In genomic region chr22:47095395-47096122, GRCh38 we compare ENCODE assay signal across 19 cellular contexts.
A peak's percentile ranks its signal among the peaks of the same experiment; 100 is the strongest.
DNase-seq lines count a peak whose midpoint lies in the region; ATAC-seq, FAIRE-seq and TF ChIP-seq lines count a peak whose summit lies in the region.
"Had no signal": no experiment of that assay in that cellular context is flagged by ENCODE, and none has a peak within 500 bp of the region (broad histone marks: within the 10 kb centered on the region; RNA-seq: fewer than 3 reads in every experiment).

No MANE protein-coding gene starts in this region.

- no peak overlapping the region for H2AFZ ChIP-seq in IMR-90 (replicated peaks; ENCODE audit: low read length, poor library complexity)
- H2AFZ ChIP-seq in astrocyte (ENCODE audit: low read depth, low read length), result no peak overlapping the region

- POLR2A ChIA-PET in activated CD4-positive, alpha-beta memory T cell treated with anti-CD3 and anti-CD28 coated beads for 36 hours (lab: Charles Lee), result no interaction called here
- POLR2A ChIA-PET in activated CD4-positive, alpha-beta memory T cell treated with anti-CD3 and anti-CD28 coated beads, Interleukin-2, amount 10 ng/mL, durations not matched to agents 7 days and 5 days (lab: Charles Lee), result no interaction called here
- POLR2A ChIA-PET in IMR-90 (lab: Charles Lee; ENCODE audit: unreplicated experiment), result no interaction called here
- POLR2A ChIA-PET in HEK293T (lab: Yijun Ruan, JAX), result no interaction called here

- no peak overlapping the region for H2BK20ac ChIP-seq in IMR-90 (ENCODE audit: low read depth, low read length)

- H3K4me3 ChIP-seq in IMR-90 (ENCODE audit: insufficient read depth, low read depth, low read length) (no peak overlapping the region), astrocyte (ENCODE audit: insufficient read depth, low read depth, low read length) (no peak overlapping the region), mesodermal cell (ENCODE audit: extremely low read depth, insufficient read depth, low read length, poor library complexity, severe bottlenecking) (no peak overlapping the region), transverse colon (no peak overlapping the region)

- H3K9me3 ChIP-seq in IMR-90 (ENCODE audit: control insufficient read depth, insufficient read depth, low read length), result peaks cover 2% of the 10 kb centered on the region; the same call in 1 of the 2 replicates
- H3K9me3 ChIP-seq in astrocyte (ENCODE audit: insufficient read depth, low read depth, low read length), result peaks cover 4% of the 10 kb centered on the region
- H3K9me3 ChIP-seq in mesodermal cell (ENCODE audit: control insufficient read depth, low read length), result peaks cover 11% of the 10 kb centered on the region
- no peaks in the 10 kb centered on the region for H3K9me3 ChIP-seq in transverse colon

- H3K9ac ChIP-seq in IMR-90 (ENCODE audit: low read depth, low read length) (no peak overlapping the region), astrocyte (ENCODE audit: low read length) (no peak overlapping the region)

- H3K14ac ChIP-seq in IMR-90 (replicated peaks; ENCODE audit: low read depth, low read length), result no peak overlapping the region

- H3K4ac ChIP-seq in IMR-90 (ENCODE audit: low read depth, low read length), result no peak overlapping the region

- H2BK120ac ChIP-seq in IMR-90 (ENCODE audit: low read depth, low read length), result no peak overlapping the region

- TF ChIP-seq POLR2A in IMR-90 (IDR thresholded peaks at IDR 0.05; ENCODE audit: low read depth, low read length) (no peak), transverse colon (IDR thresholded peaks at IDR 0.05) (no peak)

- no peaks in the 10 kb centered on the region for H3K27me3 Mint-ChIP-seq in activated CD4-positive, alpha-beta memory T cell treated with anti-CD3 and anti-CD28 coated beads for 36 hours
- H3K27me3 Mint-ChIP-seq in activated CD4-positive, alpha-beta memory T cell treated with anti-CD3 and anti-CD28 coated beads, Interleukin-2, amount 10 ng/mL, durations not matched to agents 7 days and 5 days, result no peaks in the 10 kb centered on the region
- no peaks in the 10 kb centered on the region for H3K27me3 Mint-ChIP-seq in astrocyte (ENCODE audit: low read depth, unreplicated experiment)

- TF ChIP-seq EP300 in transverse colon (IDR thresholded peaks at IDR 0.05; ENCODE audit: low read depth), result no peak

- peak; percentile 12 for DNase-seq in activated CD4-positive, alpha-beta memory T cell treated with anti-CD3 and anti-CD28 coated beads for 36 hours
- no peak for DNase-seq in activated CD4-positive, alpha-beta memory T cell treated with anti-CD3 and anti-CD28 coated beads, Interleukin-2, amount 10 ng/mL, durations not matched to agents 7 days and 5 days
- DNase-seq in IMR-90 (peak; percentile 32), astrocyte (ENCODE audit: low read depth) (peak; percentile 53), transverse colon (no peak), HEK293T (ENCODE audit: extremely low spot score) (no peak)
- DNase-seq: 8988T, C1 segment of cervical spinal cord, DMS 273 treated with DMSO at 0.1 percent for 48 hours, H9, NCI-H1105 treated with DMSO at 0.1 percent for 48 hours, NCI-H1694 treated with DMSO at 0.1 percent for 48 hours, NCI-H446, NCI-H69, SHP77 had no signal

- no peak overlapping the region for H4K8ac ChIP-seq in IMR-90 (ENCODE audit: low read depth in 2 of 2, low read length in 2 of 2)

- TF ChIP-seq RAD21 in IMR-90 (IDR thresholded peaks at IDR 0.05; ENCODE audit: low read length), result no peak

- TF ChIP-seq CTCF in IMR-90 (conservative IDR thresholded peaks at IDR 0.05; ENCODE audit: low read depth, low read length), result no peak
- no peak for TF ChIP-seq CTCF in astrocyte (IDR thresholded peaks at IDR 0.05; ENCODE audit: insufficient read depth, low read depth, low read length)
- no peak for TF ChIP-seq CTCF in transverse colon (IDR thresholded peaks at IDR 0.05)

- H3K79me1 ChIP-seq in IMR-90 (ENCODE audit: low read depth in 1 of 2, low read length in 2 of 2), result peaks cover 9 to 27% of the 10 kb centered on the region in 2 experiments; a peak in 2 of 4 replicates

- H4K91ac ChIP-seq in IMR-90 (ENCODE audit: insufficient read depth, low read depth, low read length), result no peak overlapping the region

- BruUV-seq in IMR-90 (replicated peaks; lab: Mats Ljungman, UMichigan), result no TSS peak

- H3K18ac ChIP-seq in IMR-90 (ENCODE audit: low read depth, low read length), result no peak overlapping the region

- H3K36me3 Mint-ChIP-seq in activated CD4-positive, alpha-beta memory T cell treated with anti-CD3 and anti-CD28 coated beads for 36 hours, result peaks cover 21% of the 10 kb centered on the region
- peaks cover 28% of the 10 kb centered on the region for H3K36me3 Mint-ChIP-seq in activated CD4-positive, alpha-beta memory T cell treated with anti-CD3 and anti-CD28 coated beads, Interleukin-2, amount 10 ng/mL, durations not matched to agents 7 days and 5 days (ENCODE audit: low read depth)
- peaks cover 11% of the 10 kb centered on the region for H3K36me3 Mint-ChIP-seq in astrocyte (ENCODE audit: low read depth, unreplicated experiment)

- no peaks in the 10 kb centered on the region for H3K36me3 ChIP-seq in IMR-90 (ENCODE audit: control insufficient read depth, insufficient read depth, low read length)
- no peaks in the 10 kb centered on the region for H3K36me3 ChIP-seq in astrocyte (ENCODE audit: insufficient read depth, low read length)
- peaks cover 3% of the 10 kb centered on the region for H3K36me3 ChIP-seq in mesodermal cell (ENCODE audit: control insufficient read depth, insufficient read depth, low read length)
- H3K36me3 ChIP-seq in transverse colon, result no peaks in the 10 kb centered on the region

- no peak overlapping the region for H2AK9ac ChIP-seq in IMR-90 (replicated peaks; ENCODE audit: low read depth, low read length, poor library complexity)

- H2AK5ac ChIP-seq in IMR-90 (ENCODE audit: low read depth, low read length), result no peak overlapping the region

- intact Hi-C loops in activated CD4-positive, alpha-beta memory T cell treated with anti-CD3 and anti-CD28 coated beads for 36 hours (cut with micrococcal nuclease), result loop anchor here (10.0 kb wide), 1 partner anchor 91 kb away; no protein-coding TSS in a partner anchor
- intact Hi-C loops in IMR-90 (cut with micrococcal nuclease) (no loop called here), transverse colon (cut with DNase I; ENCODE audit: low total_unique reads) (no loop called here)

- H3K4me3 Mint-ChIP-seq in activated CD4-positive, alpha-beta memory T cell treated with anti-CD3 and anti-CD28 coated beads for 36 hours, result no peak overlapping the region
- no peak overlapping the region for H3K4me3 Mint-ChIP-seq in activated CD4-positive, alpha-beta memory T cell treated with anti-CD3 and anti-CD28 coated beads, Interleukin-2, amount 10 ng/mL, durations not matched to agents 7 days and 5 days
- no peak overlapping the region for H3K4me3 Mint-ChIP-seq in astrocyte (ENCODE audit: unreplicated experiment)
- H3K4me3 Mint-ChIP-seq: H9 had no signal

- no peak overlapping the region for H3K56ac ChIP-seq in IMR-90 (ENCODE audit: extremely low read depth, insufficient read depth, low read length)

- H2BK5ac ChIP-seq in IMR-90 (ENCODE audit: low read depth, low read length, poor library complexity, severe bottlenecking), result no peak overlapping the region

- H3K23ac ChIP-seq in IMR-90 (ENCODE audit: low read depth, low read length), result no peak overlapping the region

- in situ Hi-C loops in IMR-90 (cut with MboI; ENCODE audit: low sequenced_read_pairs) (no loop called here), transverse colon (cut with MboI; ENCODE audit: low pct_ligation_motif_present in 1 of 4, low pct_unique_long_range_greater_than_20kb in 1 of 4, low sequenced_read_pairs in 3 of 4) (no loop called here)

- H3K4me2 ChIP-seq in IMR-90 (ENCODE audit: low read depth, low read length) (no peak overlapping the region), astrocyte (ENCODE audit: low read length) (no peak overlapping the region)

- H3K4me1 Mint-ChIP-seq in activated CD4-positive, alpha-beta memory T cell treated with anti-CD3 and anti-CD28 coated beads for 36 hours (ENCODE audit: low read depth), result peaks cover 34% of the 10 kb centered on the region
- peaks cover 16% of the 10 kb centered on the region for H3K4me1 Mint-ChIP-seq in activated CD4-positive, alpha-beta memory T cell treated with anti-CD3 and anti-CD28 coated beads, Interleukin-2, amount 10 ng/mL, durations not matched to agents 7 days and 5 days
- peaks cover 31% of the 10 kb centered on the region for H3K4me1 Mint-ChIP-seq in astrocyte (ENCODE audit: low read depth, unreplicated experiment)

- H3K27ac Mint-ChIP-seq in activated CD4-positive, alpha-beta memory T cell treated with anti-CD3 and anti-CD28 coated beads for 36 hours, result no peak overlapping the region
- no peak overlapping the region for H3K27ac Mint-ChIP-seq in activated CD4-positive, alpha-beta memory T cell treated with anti-CD3 and anti-CD28 coated beads, Interleukin-2, amount 10 ng/mL, durations not matched to agents 7 days and 5 days
- no peak overlapping the region for H3K27ac Mint-ChIP-seq in astrocyte (ENCODE audit: unreplicated experiment)

- CTCF ChIA-PET in activated CD4-positive, alpha-beta memory T cell treated with anti-CD3 and anti-CD28 coated beads for 36 hours (lab: Charles Lee), result interaction anchor here (1.4 kb wide), 1 partner anchor 11 kb away, joined by 4 read pairs; no protein-coding TSS in a partner anchor
- CTCF ChIA-PET in activated CD4-positive, alpha-beta memory T cell treated with anti-CD3 and anti-CD28 coated beads, Interleukin-2, amount 10 ng/mL, durations not matched to agents 7 days and 5 days (lab: Charles Lee), result no interaction called here
- CTCF ChIA-PET in IMR-90 (lab: Yijun Ruan, JAX) (interaction anchor here (0.5 kb wide), 1 partner anchor 599 kb away, joined by 3 read pairs; no protein-coding TSS in a partner anchor), HEK293T (lab: Yijun Ruan, JAX) (no interaction called here)

- ATAC-seq in IMR-90 (ENCODE audit: low read depth) (no peak), GM18517 (IDR thresholded peaks at IDR 0.05; ENCODE audit: unreplicated experiment) (no peak)

- H3K27me3 ChIP-seq in IMR-90 (ENCODE audit: control insufficient read depth, insufficient read depth, low read length) (no peaks in the 10 kb centered on the region), astrocyte (ENCODE audit: insufficient read depth, low read length) (no peaks in the 10 kb centered on the region), transverse colon (no peaks in the 10 kb centered on the region)

- H3K9me3 Mint-ChIP-seq in activated CD4-positive, alpha-beta memory T cell treated with anti-CD3 and anti-CD28 coated beads for 36 hours, result peaks cover 26% of the 10 kb centered on the region
- peaks cover 47% of the 10 kb centered on the region for H3K9me3 Mint-ChIP-seq in activated CD4-positive, alpha-beta memory T cell treated with anti-CD3 and anti-CD28 coated beads, Interleukin-2, amount 10 ng/mL, durations not matched to agents 7 days and 5 days
- peaks cover 19% of the 10 kb centered on the region for H3K9me3 Mint-ChIP-seq in astrocyte (ENCODE audit: unreplicated experiment)

- H3K27ac ChIP-seq in IMR-90 (ENCODE audit: insufficient read depth, low read length), result no peak overlapping the region
- H3K27ac ChIP-seq in astrocyte (ENCODE audit: low read depth, low read length), result no peak overlapping the region
- peak overlapping the region; percentile 16 for H3K27ac ChIP-seq in mesodermal cell (ENCODE audit: low read depth, low read length, severe bottlenecking)
- no peak overlapping the region for H3K27ac ChIP-seq in transverse colon

- H2BK15ac ChIP-seq in IMR-90 (ENCODE audit: low read depth, low read length), result no peak overlapping the region

- H4K5ac ChIP-seq in IMR-90 (ENCODE audit: low read depth, low read length), result no peak overlapping the region

- peaks cover 4% of the 10 kb centered on the region for H3K79me2 ChIP-seq in astrocyte (ENCODE audit: insufficient read depth, low read length)

- dilution Hi-C loops in IMR-90 (cut with HindIII; ENCODE audit: low sequenced_read_pairs, unreplicated experiment), result no loop called here

- H4K20me1 ChIP-seq in IMR-90 (ENCODE audit: insufficient read depth, low read length) (no peaks in the 10 kb centered on the region; the same call in 1 of the 2 replicates), astrocyte (ENCODE audit: insufficient read depth, low read length) (peaks cover 6% of the 10 kb centered on the region)

- peaks cover 6% of the 10 kb centered on the region for H3K9me1 ChIP-seq in IMR-90 (ENCODE audit: insufficient read depth, low read length)

- H3K4me1 ChIP-seq in IMR-90 (ENCODE audit: control insufficient read depth, insufficient read depth, low read length) (peaks cover 16% of the 10 kb centered on the region), astrocyte (ENCODE audit: insufficient read depth, low read length) (peaks cover 27% of the 10 kb centered on the region), mesodermal cell (ENCODE audit: control insufficient read depth, insufficient read depth, low read length, poor library complexity, severe bottlenecking) (no peaks in the 10 kb centered on the region), transverse colon (peaks cover 0 to 7% (median under 1%) of the 10 kb centered on the region in 4 donors)

- no CpG with 5 or more reads among the region's 5 CpGs for whole genome bisulfite sequencing in IMR-90 (ENCODE audit: extremely low coverage in 2 of 2, insufficient read length in 1 of 2), 2 experiments
- 79 to 91% methylated on average over 3 to 4 of the region's 5 CpGs for WGBS in mesodermal cell (ENCODE audit: insufficient coverage in 2 of 2), 2 experiments
- 65 to 82% methylated on average over 2 to 5 of the region's 5 CpGs for WGBS in transverse colon (ENCODE audit: low coverage in 1 of 2), 2 donors

- no peak for FAIRE-seq in astrocyte (lab: Jason Lieb, UNC)
- FAIRE-seq: GM19239, RCC 7860 had no signal

Comparison
In these comparisons a context has a peak if more than half of its experiments do, and no peak if none do; other contexts are left out.
1. DNase-seq: peak in activated CD4-positive, alpha-beta memory T cell treated with anti-CD3 and anti-CD28 coated beads for 36 hours (single experiment), IMR-90 (single experiment) and astrocyte (single experiment); none in activated CD4-positive, alpha-beta memory T cell treated with anti-CD3 and anti-CD28 coated beads, Interleukin-2, amount 10 ng/mL, durations not matched to agents 7 days and 5 days (single experiment), transverse colon (single experiment) and HEK293T (single experiment).
2. CTCF ChIA-PET loops: an anchor here in activated CD4-positive, alpha-beta memory T cell treated with anti-CD3 and anti-CD28 coated beads for 36 hours (1.4 kb wide) and IMR-90 (0.5 kb wide); none called in activated CD4-positive, alpha-beta memory T cell treated with anti-CD3 and anti-CD28 coated beads, Interleukin-2, amount 10 ng/mL, durations not matched to agents 7 days and 5 days and HEK293T.